In genomic region chr13:112748947-112749346, GRCh38 we compare ENCODE assay signal across 19 cellular contexts. TPM values are rescaled to one million over a fixed set of nuclear protein-coding genes. Genes with fewer than 3 reads are reported as not detected.
DNase-seq lines count a peak whose midpoint lies in the region; ATAC-seq and TF ChIP-seq lines count a peak whose summit lies in the region.
"Had no signal": no experiment of that assay in that cellular context is flagged by ENCODE, and none has a peak within 500 bp of the region (broad histone marks: within the 10 kb centered on the region; RNA-seq: fewer than 3 reads in every experiment).

No MANE protein-coding gene starts in this region.

- no peak overlapping the region for H3K27ac Mint-ChIP-seq in type B pancreatic cell
- H3K27ac Mint-ChIP-seq in effector memory CD8-positive, alpha-beta T cell: no peak overlapping the region
- H3K27ac Mint-ChIP-seq: endodermal cell, GM23338, memory B cell had no signal

- intact Hi-C loops in dorsolateral prefrontal cortex (cut with DNase I) (loop anchor here in 1 of 2 donors (5.0 kb wide), 1 partner anchor 57 kb away; the partner anchor contains the start of gene ATP11A), psoas muscle (cut with DNase I) (no loop called here)

- no peak overlapping the region for H3K4me3 Mint-ChIP-seq in type B pancreatic cell
- no peak overlapping the region for H3K4me3 Mint-ChIP-seq in effector memory CD8-positive, alpha-beta T cell
- H3K4me3 Mint-ChIP-seq: endodermal cell, GM23338, memory B cell had no signal

- no peaks in the 10 kb centered on the region for H3K9me3 Mint-ChIP-seq in type B pancreatic cell
- no peaks in the 10 kb centered on the region for H3K9me3 Mint-ChIP-seq in effector memory CD8-positive, alpha-beta T cell
- H3K9me3 Mint-ChIP-seq: endodermal cell, GM23338, memory B cell had no signal

- no peaks in the 10 kb centered on the region for H3K27me3 Mint-ChIP-seq in type B pancreatic cell
- H3K27me3 Mint-ChIP-seq in effector memory CD8-positive, alpha-beta T cell: no peaks in the 10 kb centered on the region
- H3K27me3 Mint-ChIP-seq: memory B cell had no signal

- no peaks in the 10 kb centered on the region for H3K9me3 ChIP-seq in psoas muscle
- H3K9me3 ChIP-seq: BLaER1 treated with 17β-estradiol and CSF1 and Interleukin-3, amounts not matched to agents 10 nM and 100 nM; pancreas; Peyer's patch had no signal

- H3K4me1 ChIP-seq in psoas muscle: peaks cover 10% of the 10 kb centered on the region
- H3K4me1 ChIP-seq: pancreas, Peyer's patch had no signal

- H3K27me3 ChIP-seq in dorsolateral prefrontal cortex: no peaks in the 10 kb centered on the region
- H3K27me3 ChIP-seq in psoas muscle (ENCODE audit: insufficient read depth in 3 of 3, low read length in 2 of 3): no peaks in the 10 kb centered on the region
- H3K27me3 ChIP-seq: BLaER1 treated with 17β-estradiol and CSF1 and Interleukin-3, amounts not matched to agents 10 nM and 100 nM; hepatocyte; pancreas; Peyer's patch had no signal

- peaks cover 31% of the 10 kb centered on the region for H3K4me1 Mint-ChIP-seq in type B pancreatic cell (ENCODE audit: unreplicated experiment)
- peaks cover 19 to 22% of the 10 kb centered on the region in 2 donors for H3K4me1 Mint-ChIP-seq in effector memory CD8-positive, alpha-beta T cell (ENCODE audit: low read depth in 2 of 2)

- H3K4me3 ChIP-seq in dorsolateral prefrontal cortex: peak overlapping the region in 2 of 59 donors; percentile 1 to 15
- no peak overlapping the region for H3K4me3 ChIP-seq in psoas muscle
- H3K4me3 ChIP-seq: BLaER1 treated with 17β-estradiol and CSF1 and Interleukin-3, amounts not matched to agents 10 nM and 100 nM; GM23338; hepatocyte; pancreas; Peyer's patch had no signal

- ATAC-seq in psoas muscle (peak; percentile 42 to 75 (median 68)), GM19395 (IDR thresholded peaks at IDR 0.05; ENCODE audit: unreplicated experiment) (no peak)
- no peak for ATAC-seq in effector memory CD8-positive, alpha-beta T cell (replicated peaks)
- ATAC-seq: GM23338 had no signal

- in situ Hi-C loops in G401 (cut with HindIII; ENCODE audit: low sequenced_read_pairs): no loop called here

- H3K36me3 Mint-ChIP-seq in type B pancreatic cell: peaks cover 4% of the 10 kb centered on the region
- peaks cover 6% of the 10 kb centered on the region for H3K36me3 Mint-ChIP-seq in effector memory CD8-positive, alpha-beta T cell (ENCODE audit: insufficient read depth)
- H3K36me3 Mint-ChIP-seq: memory B cell had no signal

- peak in 37 of 56 donors; percentile 7 to 58 (median 36) for TF ChIP-seq CTCF in dorsolateral prefrontal cortex (IDR thresholded peaks at IDR 0.05 in 54 of 56, conservative IDR thresholded peaks at IDR 0.05 in 2 of 56; ENCODE audit: low read depth in 1 of 56, partially characterized antibody in 56 of 56)
- no peak for TF ChIP-seq CTCF in psoas muscle (IDR thresholded peaks at IDR 0.05)
- no peak for TF ChIP-seq CTCF in type B pancreatic cell (conservative IDR thresholded peaks at IDR 0.05)

- WGBS in psoas muscle, 3 donors: 38 to 56% (median 49%) methylated on average over 12 of the region's 12 CpGs

- H3K36me3 ChIP-seq in psoas muscle (ENCODE audit: insufficient read depth in 1 of 2, low read depth in 1 of 2): no peaks in the 10 kb centered on the region
- H3K36me3 ChIP-seq: pancreas, Peyer's patch had no signal

- peak; percentile 45 for DNase-seq in G401 (ENCODE audit: low spot score)
- peak; percentile 31 to 88 (median 81) for DNase-seq in dorsolateral prefrontal cortex
- DNase-seq in islet precursor cell: peak; percentile 40
- peak; percentile 78 to 83 for DNase-seq in psoas muscle
- no peak for DNase-seq in type B pancreatic cell (ENCODE audit: extremely low spot score, unreplicated experiment)
- no peak for DNase-seq in NCI-H187 treated with DMSO at 0.1 percent for 48 hours (lab: John Stamatoyannopoulos, UW)
- no peak for DNase-seq in effector memory CD8-positive, alpha-beta T cell
- DNase-seq: activated CD4-positive, CD25-positive, alpha-beta regulatory T cell treated with anti-CD3 and anti-CD28 coated beads, Interleukin-2, amount 50 U/mL, for 72 hours; endodermal cell; NCI-H1417 treated with DMSO at 0.1 percent for 48 hours; NCI-H510A; pancreas; Peyer's patch; T-helper 1 cell had no signal

- H3K27ac ChIP-seq in dorsolateral prefrontal cortex: peak overlapping the region; percentile 3 to 93 (median 80)
- no peak overlapping the region for H3K27ac ChIP-seq in psoas muscle
- H3K27ac ChIP-seq: BLaER1 treated with 17β-estradiol and CSF1 and Interleukin-3, amounts not matched to agents 10 nM and 100 nM; hepatocyte; pancreas; Peyer's patch had no signal

RNA-seq across cellular contexts. Expression of gene ATP11A, which starts 59.1 kb away (rescaled TPM):
- total RNA-seq in G401 (2014; rRNA removed; shearing (Covaris generic)): 4.2 and 4.5 TPM in 2 replicates
- 100 to 1,000 TPM in 25 of 120 experiments, 10 to 100 TPM in 95; 43.2 to 193 (median 80.8) TPM for total RNA-seq in dorsolateral prefrontal cortex
- total RNA-seq in psoas muscle: 10 to 100 TPM; 26.4 to 48.6 (median 28.7) TPM
- polyA plus RNA-seq in psoas muscle: 10 to 100 TPM in 1 of 3 donors, 1 to 10 TPM in 2; 3.9 to 15.1 (median 5.6) TPM
- total RNA-seq in type B pancreatic cell (ENCODE audit: low replicate concordance): 70.9 and 97.6 TPM in 2 replicates

Comparison
In these comparisons a context has a peak if more than half of its experiments do, and no peak if none do; other contexts are left out.
1. DNase-seq: peak in G401 (single experiment), dorsolateral prefrontal cortex (10 of 10), islet precursor cell (single experiment) and psoas muscle (2 of 2); none in type B pancreatic cell (single experiment), NCI-H187 treated with DMSO at 0.1 percent for 48 hours (single experiment) and effector memory CD8-positive, alpha-beta T cell (0 of 3).
2. CTCF ChIP-seq: peak in dorsolateral prefrontal cortex (37 of 56); none in psoas muscle (single experiment) and type B pancreatic cell (single experiment).
3. ATAC-seq: peak in psoas muscle (4 of 4); none in GM19395 (single experiment) and effector memory CD8-positive, alpha-beta T cell (single experiment).